20 cellular contexts compared by ENCODE assay signal in the genomic region with DNA sequence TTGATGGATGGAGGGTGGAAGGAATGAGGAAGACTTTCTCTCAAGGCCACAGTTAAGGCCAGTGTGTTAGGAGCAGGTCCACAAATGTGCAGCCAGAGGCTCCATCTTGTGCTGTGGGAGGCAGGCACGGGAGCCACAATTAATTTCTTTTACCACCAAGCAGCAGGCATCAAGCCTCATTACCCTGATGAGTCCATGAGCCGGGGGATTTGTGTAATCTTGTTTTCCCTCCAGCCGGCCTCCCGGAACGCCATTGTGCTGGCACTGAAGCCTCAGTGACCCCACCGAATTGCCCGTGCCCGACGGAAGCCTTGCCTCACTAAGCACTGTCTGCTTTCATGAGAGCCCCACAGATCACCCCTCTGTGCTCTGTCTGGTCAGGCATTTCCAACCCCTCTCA.
A peak's percentile ranks its signal among the peaks of the same experiment; 100 is the strongest.
DNase-seq lines count a peak whose midpoint lies in the region; ATAC-seq lines count a peak whose summit lies in the region.
"Had no signal": no experiment of that assay in that cellular context is flagged by ENCODE, and none has a peak within 500 bp of the region (broad histone marks: within the 10 kb centered on the region; RNA-seq: fewer than 3 reads in every experiment).

No MANE protein-coding gene starts in this region.

- H2AFZ ChIP-seq in neuronal stem cell (ENCODE audit: low read length): no peak overlapping the region
- H2AFZ ChIP-seq: GM23338 had no signal

- peak; percentile 67 for DNase-seq in D341Med (ENCODE audit: low spot score)
- peak; percentile 61 for DNase-seq in NCI-H82 treated with DMSO at 0.1 percent for 48 hours (lab: John Stamatoyannopoulos, UW; ENCODE audit: unreplicated experiment)
- peak; percentile 9 for DNase-seq in glomerular visceral epithelial cell (ENCODE audit: extremely low spot score)
- peak; percentile 48 for DNase-seq in neuronal stem cell (ENCODE audit: low spot score)
- no peak for DNase-seq in stimulated activated CD4-positive, alpha-beta T cell treated with anti-CD3 and anti-CD28 coated beads, Interleukin-4, amount 100 ng/mL, for 1 hour
- DNase-seq in NCI-H2029 treated with DMSO at 0.1 percent for 48 hours (lab: John Stamatoyannopoulos, UW): no peak
- DNase-seq: AML-193; CD4-positive, alpha-beta memory T cell; DMS 273 treated with DMSO at 0.1 percent for 48 hours; DMS53; DND-41; EL; HCEC 1CT had no signal

- no peak overlapping the region for H3K4me2 ChIP-seq in neuronal stem cell (ENCODE audit: insufficient read depth, low read length, poor library complexity, severe bottlenecking)
- H3K4me2 ChIP-seq: A549, GM23338 had no signal

- no peak overlapping the region for H2BK15ac ChIP-seq in neuronal stem cell (ENCODE audit: low read length)

- no peak overlapping the region for H3K4ac ChIP-seq in neuronal stem cell (ENCODE audit: low read length)

- H2BK120ac ChIP-seq in neuronal stem cell (ENCODE audit: low read depth, low read length): no peak overlapping the region

- WGBS in neuronal stem cell (ENCODE audit: extremely low coverage in 2 of 2, insufficient read length in 2 of 2, insufficient replicate concordance in 1 of 2), 2 donors: no CpG with 5 or more reads among the region's 9 CpGs

- H3K27ac ChIP-seq in neuronal stem cell (replicated peaks; ENCODE audit: low read length): no peak overlapping the region
- H3K27ac ChIP-seq: 22Rv1, A549, C4-2B, HL-60 had no signal

- no peak overlapping the region for H3K23ac ChIP-seq in neuronal stem cell (ENCODE audit: low read depth, low read length, poor library complexity)

- H3K4me3 ChIP-seq in neuronal stem cell (ENCODE audit: low read length in 2 of 2): no peak overlapping the region
- H3K4me3 ChIP-seq: A549, GM12878, GM23338 had no signal

- no peaks in the 10 kb centered on the region for H3K9me3 ChIP-seq in neuronal stem cell (replicated peaks in 1 of 2; ENCODE audit: control insufficient read depth in 2 of 2, insufficient read depth in 1 of 2, low read depth in 1 of 2, low read length in 2 of 2)
- H3K9me3 ChIP-seq: A549 had no signal

- H3K27me3 ChIP-seq in neuronal stem cell (ENCODE audit: control insufficient read depth in 3 of 3, insufficient read depth in 3 of 3, low read depth in 1 of 3, low read length in 3 of 3): peaks cover 0 to 26% (median 0%) of the 10 kb centered on the region in 3 experiments

- H3K36me3 ChIP-seq in neuronal stem cell (replicated peaks in 1 of 2; ENCODE audit: control insufficient read depth in 2 of 2, insufficient read depth in 2 of 2, low read length in 2 of 2): no peaks in the 10 kb centered on the region

- no peak overlapping the region for H3K18ac ChIP-seq in neuronal stem cell (ENCODE audit: low read length)

- H3K4me1 ChIP-seq in neuronal stem cell (ENCODE audit: control insufficient read depth in 2 of 2, insufficient read depth in 1 of 2, low read depth in 1 of 2, low read length in 2 of 2): peaks cover 2 to 3% of the 10 kb centered on the region in 2 donors
- H3K4me1 ChIP-seq: A549 had no signal

- no peak for ATAC-seq in HG03196 (IDR thresholded peaks at IDR 0.05; ENCODE audit: unreplicated experiment)
- ATAC-seq: A549, GM12878, GM23338 had no signal

- H3K14ac ChIP-seq in neuronal stem cell (ENCODE audit: low read length): no peak overlapping the region

- H2AK5ac ChIP-seq in neuronal stem cell (ENCODE audit: low read depth, low read length): no peak overlapping the region

- H4K8ac ChIP-seq in neuronal stem cell (ENCODE audit: low read depth, low read length): no peak overlapping the region

- no peak overlapping the region for H2BK5ac ChIP-seq in neuronal stem cell (ENCODE audit: low read length)

- H4K91ac ChIP-seq in neuronal stem cell (ENCODE audit: low read depth, low read length, poor library complexity): no peak overlapping the region

- H3K9ac ChIP-seq in neuronal stem cell (ENCODE audit: low read depth, low read length, poor library complexity): no peak overlapping the region

- H2BK12ac ChIP-seq in neuronal stem cell (ENCODE audit: low read length): no peak overlapping the region

- H3K79me1 ChIP-seq in neuronal stem cell (ENCODE audit: low read depth, low read length): no peaks in the 10 kb centered on the region

Comparison
In these comparisons a context has a peak if more than half of its experiments do, and no peak if none do; other contexts are left out.
1. DNase-seq: peak in D341Med (single experiment), NCI-H82 treated with DMSO at 0.1 percent for 48 hours (single experiment), glomerular visceral epithelial cell (single experiment) and neuronal stem cell (single experiment); none in stimulated activated CD4-positive, alpha-beta T cell treated with anti-CD3 and anti-CD28 coated beads, Interleukin-4, amount 100 ng/mL, for 1 hour (single experiment) and NCI-H2029 treated with DMSO at 0.1 percent for 48 hours (single experiment).